In genomic region chr18:74255022-74255658, GRCh38 we compare ENCODE assay signal across 17 cellular contexts. TPM values are rescaled to one million over a fixed set of nuclear protein-coding genes. Genes with fewer than 3 reads are reported as not detected.
DNase-seq lines count a peak whose midpoint lies in the region; ATAC-seq, FAIRE-seq and TF ChIP-seq lines count a peak whose summit lies in the region.
"Had no signal": no experiment of that assay in that cellular context is flagged by ENCODE, and none has a peak within 500 bp of the region (broad histone marks: within the 10 kb centered on the region; RNA-seq: fewer than 3 reads in every experiment).

No MANE protein-coding gene starts in this region.

- TF ChIP-seq EP300 in HepG2 (IDR thresholded peaks at IDR 0.05; ENCODE audit: low read depth in 2 of 2, low read length in 2 of 2) (no peak), HepG2 (CRISPR knock-in tag; IDR thresholded peaks at IDR 0.05; ENCODE audit: borderline replicate concordance) (no peak)

- no peak overlapping the region for H3K27ac Mint-ChIP-seq in activated T-helper 2 cell treated with anti-CD3 and anti-CD28 coated beads, Interferon-gamma antibody, Interleukin-2, Interleukin-4, amounts not matched to agents 10 μg/mL and 5 μg/mL and 100 μg/mL, durations not matched to agents 14 hours and 24 hours and 36 hours
- H3K27ac Mint-ChIP-seq: GM23338 had no signal

- no peaks in the 10 kb centered on the region for H4K20me1 ChIP-seq in HepG2 (ENCODE audit: insufficient read depth, low read length)
- no peaks in the 10 kb centered on the region for H4K20me1 ChIP-seq in endothelial cell of umbilical vein (replicated peaks; ENCODE audit: control insufficient read depth, extremely low read depth, insufficient read depth, low read length)

- H3K27me3 Mint-ChIP-seq in activated T-helper 2 cell treated with anti-CD3 and anti-CD28 coated beads, Interferon-gamma antibody, Interleukin-2, Interleukin-4, amounts not matched to agents 10 μg/mL and 5 μg/mL and 100 μg/mL, durations not matched to agents 14 hours and 24 hours and 36 hours (ENCODE audit: low read depth), result no peaks in the 10 kb centered on the region
- H3K27me3 Mint-ChIP-seq: brain; IgD-negative memory B cell; naive thymus-derived CD8-positive, alpha-beta T cell had no signal

- BruUV-seq in HepG2 (replicated peaks; lab: Mats Ljungman, UMichigan), result no TSS peak
- BruUV-seq in endothelial cell of umbilical vein (replicated peaks; lab: Mats Ljungman, UMichigan), result no TSS peak

- no peaks in the 10 kb centered on the region for H3K27me3 ChIP-seq in liver (ENCODE audit: control insufficient read depth in 4 of 4, insufficient read depth in 4 of 4, low read length in 3 of 4)
- H3K27me3 ChIP-seq in HepG2 (ENCODE audit: control insufficient read depth in 1 of 2, insufficient read depth in 2 of 2, low read length in 2 of 2), result no peaks in the 10 kb centered on the region
- no peaks in the 10 kb centered on the region for H3K27me3 ChIP-seq in endothelial cell of umbilical vein (ENCODE audit: control insufficient read depth in 2 of 2, insufficient read depth in 2 of 2, low read length in 2 of 2)
- H3K27me3 ChIP-seq in right lobe of liver, result no peaks in the 10 kb centered on the region
- no peaks in the 10 kb centered on the region for H3K27me3 ChIP-seq in uterus
- H3K27me3 ChIP-seq: spleen had no signal

- CTCF ChIA-PET in HepG2 (lab: Yijun Ruan, JAX; ENCODE audit: low intra/inter-chr PET ratio, low total read pairs), result no interaction called here
- CTCF ChIA-PET in endothelial cell of umbilical vein (lab: Charles Lee), result interaction anchor here (1.0 to 1.9 kb wide), 4 partner anchors 8 to 98 kb away, joined by 3 to 11 read pairs (median 4); partner anchors contain the start of gene CYB5A

- FAIRE-seq in HepG2 (lab: Jason Lieb, UNC) (no peak), endothelial cell of umbilical vein (lab: Jason Lieb, UNC) (peak; percentile 59)

- H3K79me2 ChIP-seq in HepG2 (ENCODE audit: insufficient read depth, low read length) (peaks cover 2% of the 10 kb centered on the region), endothelial cell of umbilical vein (ENCODE audit: control insufficient read depth, insufficient read depth, low read length) (no peaks in the 10 kb centered on the region)

- DNase-seq in HepG2 (ENCODE audit: low spot score), result no peak
- peak; percentile 67 for DNase-seq in endothelial cell of umbilical vein (ENCODE audit: low read depth, low spot score)
- no peak for DNase-seq in right lobe of liver
- no peak for DNase-seq in uterus
- DNase-seq in activated T-helper 2 cell treated with anti-CD3 and anti-CD28 coated beads, Interferon-gamma antibody, Interleukin-2, Interleukin-4, amounts not matched to agents 10 μg/mL and 5 μg/mL and 100 μg/mL, durations not matched to agents 14 hours and 24 hours and 36 hours (ENCODE audit: low spot score), result no peak
- DNase-seq: activated CD4-positive, CD25-positive, alpha-beta regulatory T cell treated with anti-CD3 and anti-CD28 coated beads, Interleukin-2, amount 50 U/mL, for 72 hours; activated T-cell treated with anti-CD3 and anti-CD28 coated beads, Interleukin-2, amount 50 U/mL, for 48 hours; naive thymus-derived CD8-positive, alpha-beta T cell; NCI-H1930; NCI-H82; spleen had no signal

- ATAC-seq in HepG2, result no peak
- peak; percentile 9 to 63 (median 43) for ATAC-seq in right lobe of liver
- ATAC-seq in HG03378 (IDR thresholded peaks at IDR 0.05; ENCODE audit: unreplicated experiment), result no peak
- ATAC-seq in HG02623 (IDR thresholded peaks at IDR 0.05; ENCODE audit: unreplicated experiment), result no peak
- ATAC-seq: GM23338; naive thymus-derived CD8-positive, alpha-beta T cell had no signal

- H3K4me3 ChIP-seq in liver (ENCODE audit: low read depth in 1 of 3, low read length in 3 of 3) (no peak overlapping the region), HepG2 (replicated peaks in 1 of 3; ENCODE audit: insufficient read depth in 1 of 3, low read depth in 2 of 3, low read length in 3 of 3) (no peak overlapping the region), endothelial cell of umbilical vein (replicated peaks in 1 of 3; ENCODE audit: insufficient read depth in 1 of 3, low read depth in 1 of 3, low read length in 3 of 3) (no peak overlapping the region), right lobe of liver (no peak overlapping the region), uterus (no peak overlapping the region)
- H3K4me3 ChIP-seq: GM23338, spleen had no signal

- H3K4me1 ChIP-seq in liver (ENCODE audit: control insufficient read depth in 4 of 4, insufficient read depth in 4 of 4, low read length in 3 of 4), result peaks cover 17 to 77% (median 66%) of the 10 kb centered on the region in 4 donors
- H3K4me1 ChIP-seq in HepG2 (ENCODE audit: insufficient read depth, low read length), result peaks cover 37% of the 10 kb centered on the region
- H3K4me1 ChIP-seq in endothelial cell of umbilical vein (ENCODE audit: control insufficient read depth, extremely low read depth, insufficient read depth, low read length), result peaks cover 17% of the 10 kb centered on the region
- H3K4me1 ChIP-seq in right lobe of liver, result peaks cover 0 to 98% (median 45%) of the 10 kb centered on the region in 4 donors
- H3K4me1 ChIP-seq in uterus, result no peaks in the 10 kb centered on the region

- H2AFZ ChIP-seq in HepG2 (ENCODE audit: low read length) (no peak overlapping the region), endothelial cell of umbilical vein (ENCODE audit: low read depth, low read length) (peak overlapping the region; percentile 16)
- H2AFZ ChIP-seq: GM23338 had no signal

- TF ChIP-seq CTCF in liver (IDR thresholded peaks at IDR 0.05; ENCODE audit: low read depth, low read length, missing input control) (no peak), HepG2 (CRISPR knock-in tag; IDR thresholded peaks at IDR 0.05) (no peak), endothelial cell of umbilical vein (IDR thresholded peaks at IDR 0.05; ENCODE audit: extremely low read depth in 1 of 2, insufficient read depth in 1 of 2, low read depth in 1 of 2, low read length in 2 of 2) (no peak), right lobe of liver (IDR thresholded peaks at IDR 0.05) (no peak), uterus (IDR thresholded peaks at IDR 0.05) (no peak)

- peaks cover 19% of the 10 kb centered on the region for H3K4me1 Mint-ChIP-seq in activated T-helper 2 cell treated with anti-CD3 and anti-CD28 coated beads, Interferon-gamma antibody, Interleukin-2, Interleukin-4, amounts not matched to agents 10 μg/mL and 5 μg/mL and 100 μg/mL, durations not matched to agents 14 hours and 24 hours and 36 hours (ENCODE audit: low read depth)
- H3K4me1 Mint-ChIP-seq: IgD-negative memory B cell had no signal

- TF ChIP-seq POLR2A in HepG2 (IDR thresholded peaks at IDR 0.05; ENCODE audit: insufficient read depth in 1 of 2, low read depth in 2 of 2, low read length in 2 of 2) (no peak), endothelial cell of umbilical vein (IDR thresholded peaks at IDR 0.05; ENCODE audit: low read depth, low read length) (no peak), right lobe of liver (IDR thresholded peaks at IDR 0.05) (no peak), uterus (IDR thresholded peaks at IDR 0.05) (no peak)

- dilution Hi-C loops in endothelial cell of umbilical vein (cut with MboI; ENCODE audit: extremely low pct_ligation_motif_present, low sequenced_read_pairs), result no loop called here

- POLR2A ChIA-PET in HepG2 (lab: Yijun Ruan, JAX), result no interaction called here
- POLR2A ChIA-PET in endothelial cell of umbilical vein (lab: Charles Lee), result no interaction called here

- H3K4me2 ChIP-seq in HepG2 (ENCODE audit: low read depth, low read length), result no peak overlapping the region
- no peak overlapping the region for H3K4me2 ChIP-seq in endothelial cell of umbilical vein (ENCODE audit: insufficient read depth, low read length)
- H3K4me2 ChIP-seq: GM23338 had no signal

- WGBS in liver, result 35% methylated on average over 5 of the region's 5 CpGs
- WGBS in HepG2 (ENCODE audit: low lambda C conversion rate), result 93% methylated on average over 4 of the region's 5 CpGs
- WGBS in right lobe of liver (ENCODE audit: insufficient coverage, low coverage, low lambda C conversion rate, missing lambda C conversion rate), result 29% methylated on average over 5 of the region's 5 CpGs

- TF ChIP-seq RAD21 in liver (IDR thresholded peaks at IDR 0.05) (no peak), HepG2 (CRISPR knock-in tag; IDR thresholded peaks at IDR 0.05) (no peak)

- H3K9me1 ChIP-seq in endothelial cell of umbilical vein (replicated peaks; ENCODE audit: control insufficient read depth, extremely low read depth, insufficient read depth, low read length), result no peaks in the 10 kb centered on the region

- intact Hi-C loops in HepG2 (cut with micrococcal nuclease; ENCODE audit: unreplicated experiment) (no loop called here), endothelial cell of umbilical vein (cut with micrococcal nuclease) (no loop called here), right lobe of liver (cut with DNase I) (no loop called here), uterus (cut with DNase I; ENCODE audit: low total_unique reads) (no loop called here)
- intact Hi-C loops in activated T-helper 2 cell treated with anti-CD3 and anti-CD28 coated beads, Interferon-gamma antibody, Interleukin-2, Interleukin-4, amounts not matched to agents 10 μg/mL and 5 μg/mL and 100 μg/mL, durations not matched to agents 14 hours and 24 hours and 36 hours (cut with micrococcal nuclease), result no loop called here

- no peaks in the 10 kb centered on the region for H3K9me3 ChIP-seq in liver (ENCODE audit: control insufficient read depth in 4 of 4, low read length in 3 of 4)
- no peaks in the 10 kb centered on the region for H3K9me3 ChIP-seq in HepG2 (ENCODE audit: low read length)
- H3K9me3 ChIP-seq in endothelial cell of umbilical vein (replicated peaks; ENCODE audit: control insufficient read depth, insufficient read depth, low read length), result no peaks in the 10 kb centered on the region
- H3K9me3 ChIP-seq in right lobe of liver, result no peaks in the 10 kb centered on the region
- H3K9me3 ChIP-seq in uterus, result no peaks in the 10 kb centered on the region
- H3K9me3 ChIP-seq: spleen had no signal

- peak overlapping the region; percentile 6 to 58 for H3K27ac ChIP-seq in liver (ENCODE audit: low read depth in 1 of 2, low read length in 2 of 2)
- no peak overlapping the region for H3K27ac ChIP-seq in HepG2 (ENCODE audit: extremely low read length, insufficient read depth, low read length)
- H3K27ac ChIP-seq in endothelial cell of umbilical vein (ENCODE audit: insufficient read depth, low read depth, low read length), result no peak overlapping the region
- H3K27ac ChIP-seq in right lobe of liver, result peak overlapping the region in 2 of 3 donors; percentile 43 to 89
- peak overlapping the region; percentile 9 to 32 for H3K27ac ChIP-seq in uterus

- H3K36me3 ChIP-seq in liver (ENCODE audit: control insufficient read depth in 4 of 4, insufficient read depth in 3 of 4, low read depth in 1 of 4, low read length in 3 of 4) (peaks cover 3 to 49% (median 24%) of the 10 kb centered on the region in 4 donors), HepG2 (replicated peaks in 1 of 2; ENCODE audit: control insufficient read depth in 1 of 2, insufficient read depth in 2 of 2, low read length in 2 of 2) (peaks cover 3 to 38% of the 10 kb centered on the region in 2 experiments; a peak in 4 of 5 replicates), endothelial cell of umbilical vein (ENCODE audit: control insufficient read depth in 2 of 2, extremely low read depth in 1 of 2, insufficient read depth in 2 of 2, low read length in 2 of 2) (no peaks in the 10 kb centered on the region), right lobe of liver (peaks cover 0 to 56% (median 19%) of the 10 kb centered on the region in 4 donors), uterus (no peaks in the 10 kb centered on the region)

- peaks cover 5% of the 10 kb centered on the region for H3K36me3 Mint-ChIP-seq in activated T-helper 2 cell treated with anti-CD3 and anti-CD28 coated beads, Interferon-gamma antibody, Interleukin-2, Interleukin-4, amounts not matched to agents 10 μg/mL and 5 μg/mL and 100 μg/mL, durations not matched to agents 14 hours and 24 hours and 36 hours (ENCODE audit: low read depth)
- H3K36me3 Mint-ChIP-seq: IgD-negative memory B cell had no signal

- H3K4me3 Mint-ChIP-seq in activated T-helper 2 cell treated with anti-CD3 and anti-CD28 coated beads, Interferon-gamma antibody, Interleukin-2, Interleukin-4, amounts not matched to agents 10 μg/mL and 5 μg/mL and 100 μg/mL, durations not matched to agents 14 hours and 24 hours and 36 hours (ENCODE audit: low read depth), result no peak overlapping the region
- H3K4me3 Mint-ChIP-seq: brain; GM23338; IgD-negative memory B cell; naive thymus-derived CD8-positive, alpha-beta T cell had no signal

- H3K9me3 Mint-ChIP-seq in activated T-helper 2 cell treated with anti-CD3 and anti-CD28 coated beads, Interferon-gamma antibody, Interleukin-2, Interleukin-4, amounts not matched to agents 10 μg/mL and 5 μg/mL and 100 μg/mL, durations not matched to agents 14 hours and 24 hours and 36 hours, result no peaks in the 10 kb centered on the region
- H3K9me3 Mint-ChIP-seq: brain; GM23338; IgD-negative memory B cell; naive thymus-derived CD8-positive, alpha-beta T cell had no signal

- no peak overlapping the region for H3K9ac ChIP-seq in liver (ENCODE audit: low read depth in 1 of 2, low read length in 2 of 2)
- no peak overlapping the region for H3K9ac ChIP-seq in HepG2 (ENCODE audit: insufficient read depth, low read depth, low read length)
- no peak overlapping the region for H3K9ac ChIP-seq in endothelial cell of umbilical vein (replicated peaks; ENCODE audit: extremely low read depth, insufficient read depth, low read length)

- in situ Hi-C loops in HepG2 (cut with HindIII; ENCODE audit: extremely low pct_ligation_motif_present, low pct_unique_long_range_greater_than_20kb), result no loop called here

RNA-seq across cellular contexts. Expression of gene CYB5A, which starts 36.6 kb away (rescaled TPM):
- total RNA-seq in liver (100 to 1,000 TPM; 277 to 605 TPM), HepG2 (2016; rRNA removed; fragmentation: Illumina TruSeq; extraction: Trizol) (356 and 411 TPM in 2 replicates), endothelial cell of umbilical vein (24.9 and 32.2 TPM in 2 replicates), right lobe of liver (1,000 to 10,000 TPM in 2 of 6 experiments, 100 to 1,000 TPM in 4; 817 to 1,434 (median 907) TPM), uterus (100 to 1,000 TPM in 1 of 4 donors, 10 to 100 TPM in 3; 44.6 to 204 (median 51.9) TPM)
- polyA plus RNA-seq in liver (1,000 to 10,000 TPM; 1,639 to 2,022 TPM), HepG2 (2011; rRNA removed) (215 and 233 TPM in 2 replicates), endothelial cell of umbilical vein (52.6 and 74.0 TPM in 2 replicates)
- 374 and 466 TPM in 2 replicates for total RNA-seq in HepG2 (2016; cell fraction: cytosol; rRNA removed; fragmentation: Illumina TruSeq; extraction: Trizol; ENCODE audit: low read depth)
- total RNA-seq in HepG2 (2016; cell fraction: insoluble cytoplasmic fraction; rRNA removed; fragmentation: Illumina TruSeq; extraction: Trizol), result 373 and 443 TPM in 2 replicates
- total RNA-seq in HepG2 (2016; cell fraction: membrane; rRNA removed; fragmentation: Illumina TruSeq; extraction: Trizol), result 360 and 432 TPM in 2 replicates
- 129 and 140 TPM in 2 replicates for total RNA-seq in HepG2 (2016; cell fraction: nucleus; rRNA removed; fragmentation: Illumina TruSeq; extraction: Trizol)
- 375 and 416 TPM in 2 replicates for polyA plus RNA-seq in HepG2 (2011; cell fraction: cytosol; rRNA removed)
- polyA plus RNA-seq in HepG2 (2011; cell fraction: nucleus; rRNA removed), result 94.1 and 130 TPM in 2 replicates
- 216 and 218 TPM in 2 replicates for polyA plus RNA-seq in HepG2 (2012)
- polyA plus RNA-seq in HepG2 (2016; cell fraction: cytosol; fragmentation: Illumina TruSeq; extraction: Trizol; ENCODE audit: low read depth), result 479 and 611 TPM in 2 replicates
- 473 and 479 TPM in 2 replicates for polyA plus RNA-seq in HepG2 (2016; cell fraction: insoluble cytoplasmic fraction; fragmentation: Illumina TruSeq; extraction: Trizol; ENCODE audit: low read depth)
- 378 and 460 TPM in 2 replicates for polyA plus RNA-seq in HepG2 (2016; cell fraction: membrane; fragmentation: Illumina TruSeq; extraction: Trizol; ENCODE audit: low read depth)
- 240 and 246 TPM in 2 replicates for polyA plus RNA-seq in HepG2 (2016; cell fraction: nucleus; fragmentation: Illumina TruSeq; extraction: Trizol; ENCODE audit: insufficient read depth, low read depth)
- 0.14 and 63.3 TPM in 2 replicates for polyA minus RNA-seq in HepG2 (2011; rRNA and poly(A)+ RNA removed; ENCODE audit: low replicate concordance)
- polyA minus RNA-seq in HepG2 (2011; cell fraction: cytosol; rRNA and poly(A)+ RNA removed), result 74.5 and 95.0 TPM in 2 replicates
- polyA minus RNA-seq in HepG2 (2011; cell fraction: nucleus; rRNA and poly(A)+ RNA removed), result 40.4 and 58.9 TPM in 2 replicates
- polyA plus RNA-seq in endothelial cell of umbilical vein (2011; cell fraction: cytosol; rRNA removed), result 60.2 and 65.8 TPM in 2 replicates
- 17.0 and 24.4 TPM in 2 replicates for polyA plus RNA-seq in endothelial cell of umbilical vein (2011; cell fraction: nucleus; rRNA removed)
- polyA plus RNA-seq in endothelial cell of umbilical vein (2012), result 45.2 and 48.6 TPM in 2 replicates
- polyA minus RNA-seq in endothelial cell of umbilical vein, result 16.1 and 16.9 TPM in 2 replicates
- not detected for polyA minus RNA-seq in endothelial cell of umbilical vein (2011; cell fraction: cytosol; rRNA and poly(A)+ RNA removed)
- polyA minus RNA-seq in endothelial cell of umbilical vein (2011; cell fraction: nucleus; rRNA and poly(A)+ RNA removed), result 2.4 and 5.8 TPM in 2 replicates
- total RNA-seq in activated T-helper 2 cell treated with anti-CD3 and anti-CD28 coated beads, Interferon-gamma antibody, Interleukin-2, Interleukin-4, amounts not matched to agents 10 μg/mL and 5 μg/mL and 100 μg/mL, durations not matched to agents 14 hours and 24 hours and 36 hours, result 36.8 and 37.9 TPM in 2 replicates

Comparison
In these comparisons a context has a peak if more than half of its experiments do, and no peak if none do; other contexts are left out.
1. H3K27ac ChIP-seq: peak in liver (2 of 2), right lobe of liver (2 of 3) and uterus (2 of 2); none in HepG2 (single experiment) and endothelial cell of umbilical vein (single experiment).
2. ATAC-seq: peak in right lobe of liver (4 of 4); none in HepG2 (single experiment), HG03378 (single experiment) and HG02623 (single experiment).